Comparison of ENCODE assay signal across 8 cellular contexts in the genomic region with DNA sequence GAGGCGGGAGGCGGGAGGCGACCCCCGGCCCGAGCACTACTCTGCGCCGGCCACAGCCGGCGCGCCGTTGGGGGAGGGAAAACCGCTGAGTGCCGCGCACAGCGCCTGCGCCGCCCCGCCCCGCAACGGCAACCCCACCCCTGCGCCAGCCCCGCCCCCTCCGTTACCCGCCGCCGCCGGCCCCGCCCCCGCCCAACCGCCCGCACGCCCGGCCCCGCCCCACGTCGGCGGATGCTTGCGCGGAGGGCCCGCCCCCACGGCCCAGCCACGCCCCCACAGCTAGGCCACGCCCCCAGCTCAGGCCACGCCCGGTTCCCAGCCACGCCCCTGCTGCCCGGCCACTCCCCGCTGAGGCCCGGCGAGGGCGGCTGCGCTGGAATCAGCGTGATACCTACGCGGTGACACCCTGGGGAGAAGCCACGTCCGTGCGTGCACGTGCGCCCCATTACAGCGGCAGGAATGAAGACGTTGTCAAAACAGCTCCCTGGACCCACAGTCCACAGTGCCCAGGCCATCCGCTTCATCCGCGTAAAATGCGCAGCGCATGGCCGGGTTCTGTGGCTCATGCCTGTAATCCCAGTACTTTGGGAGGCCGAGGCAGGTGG. TPM values are rescaled to one million over a fixed set of nuclear protein-coding genes. Genes with fewer than 3 reads are reported as not detected.
DNase-seq lines count a peak whose midpoint lies in the region; ATAC-seq and TF ChIP-seq lines count a peak whose summit lies in the region.

TCFL5 (minus strand) TSS at position 91 of the 605 bp plus-strand sequence. CDS start 152 bp downstream, outside the sequence.

- peaks cover 0 to 2% (median 0%) of the 10 kb centered on the region in 5 donors for H3K9me3 Mint-ChIP-seq in CD8-positive, alpha-beta memory T cell
- peaks cover 9% of the 10 kb centered on the region for H3K9me3 Mint-ChIP-seq in nephron

- TF ChIP-seq CTCF in fibroblast of pulmonary artery (IDR thresholded peaks at IDR 0.05; ENCODE audit: low read length, missing control alignments): no peak
- no peak for TF ChIP-seq CTCF in nephron (IDR thresholded peaks at IDR 0.05; ENCODE audit: unreplicated experiment in 3 of 3)

- H3K27me3 ChIP-seq in CD8-positive, alpha-beta memory T cell (ENCODE audit: insufficient read depth, low read length, poor library complexity, severe bottlenecking): no peaks in the 10 kb centered on the region

- H3K27ac Mint-ChIP-seq in CD8-positive, alpha-beta memory T cell: peak within 1 kb of the TSS; percentile 53 to 92 (median 86)
- peak within 1 kb of the TSS; percentile 30 to 84 (median 75) for H3K27ac Mint-ChIP-seq in nephron

- ATAC-seq in GM21367 (IDR thresholded peaks at IDR 0.05; ENCODE audit: unreplicated experiment): peak; percentile 52

- H3K4me3 Mint-ChIP-seq in CD8-positive, alpha-beta memory T cell: peak within 1 kb of the TSS; percentile 58 to 88 (median 74)
- H3K4me3 Mint-ChIP-seq in nephron: peak within 1 kb of the TSS; percentile 79 to 88 (median 85)

- CTCF ChIA-PET in CD8-positive, alpha-beta memory T cell (lab: Charles Lee): interaction anchor here (1.2 to 2.4 kb wide), 2 partner anchors 9 to 13 kb away, joined by 4 to 9 read pairs; no protein-coding TSS in a partner anchor

- POLR2A ChIA-PET in CD8-positive, alpha-beta memory T cell (lab: Charles Lee): interaction anchor here (0.6 to 1.8 kb wide), 8 partner anchors 58 to 1120 kb away, joined by 3 to 16 read pairs (median 4); partner anchors contain the start of genes MRGBP and OGFR

- peaks cover 3% of the 10 kb centered on the region for H3K36me3 ChIP-seq in CD8-positive, alpha-beta memory T cell (ENCODE audit: insufficient read depth, low read length)

- H3K27me3 Mint-ChIP-seq in CD8-positive, alpha-beta memory T cell: peaks cover 0 to 2% of the 10 kb centered on the region in 2 donors
- H3K27me3 Mint-ChIP-seq in nephron (ENCODE audit: low read depth): peaks cover 14% of the 10 kb centered on the region

- no peak within 1 kb of the TSS for H3K4me3 ChIP-seq in CD8-positive, alpha-beta memory T cell (ENCODE audit: low read length)
- peak within 1 kb of the TSS; percentile 56 for H3K4me3 ChIP-seq in fibroblast of pulmonary artery (replicated peaks; ENCODE audit: low read depth, low read length)

- H3K4me1 ChIP-seq in CD8-positive, alpha-beta memory T cell (ENCODE audit: insufficient read depth, low read length): peaks cover 8% of the 10 kb centered on the region

- H3K4me1 Mint-ChIP-seq in CD8-positive, alpha-beta memory T cell: peaks cover 12 to 21% (median 19%) of the 10 kb centered on the region in 3 donors
- peaks cover 25% of the 10 kb centered on the region for H3K4me1 Mint-ChIP-seq in nephron

- H3K9me3 ChIP-seq in CD8-positive, alpha-beta memory T cell (ENCODE audit: low read length): no peaks in the 10 kb centered on the region

- H3K27ac ChIP-seq in CD8-positive, alpha-beta memory T cell (ENCODE audit: low read depth, low read length): peak within 1 kb of the TSS; percentile 24

- peak; percentile 88 to 94 (median 90) for DNase-seq in CD8-positive, alpha-beta memory T cell
- DNase-seq in HuH-7 (ENCODE audit: low spot score) (peak; percentile 89), RKO (ENCODE audit: low spot score) (peak; percentile 94), fibroblast of pulmonary artery (ENCODE audit: low read depth) (peak; percentile 89)
- DNase-seq in activated T-helper 1 cell treated with anti-CD3 and anti-CD28 coated beads, Interleukin-2, amount 50 U/mL, for 16 hours (ENCODE audit: low read depth in 1 of 2, low spot score in 1 of 2): peak; percentile 91 to 93
- DNase-seq in stimulated activated naive CD4-positive, alpha-beta T cell treated with Interleukin-2 at 50 U/mL for 16 hours (lab: John Stamatoyannopoulos, UW): peak; percentile 84

- H3K36me3 Mint-ChIP-seq in CD8-positive, alpha-beta memory T cell: peaks cover 5 to 8% (median 7%) of the 10 kb centered on the region in 3 donors
- peaks cover 11% of the 10 kb centered on the region for H3K36me3 Mint-ChIP-seq in nephron (ENCODE audit: low read depth)

RNA-seq across cellular contexts. Expression of gene TCFL5, which starts in this region (rescaled TPM):
- 1 to 10 TPM; 4.6 to 6.2 TPM for total RNA-seq in CD8-positive, alpha-beta memory T cell
- 1.4 TPM for polyA plus RNA-seq in CD8-positive, alpha-beta memory T cell
